17 cellular contexts compared by ENCODE assay signal in the genomic region with DNA sequence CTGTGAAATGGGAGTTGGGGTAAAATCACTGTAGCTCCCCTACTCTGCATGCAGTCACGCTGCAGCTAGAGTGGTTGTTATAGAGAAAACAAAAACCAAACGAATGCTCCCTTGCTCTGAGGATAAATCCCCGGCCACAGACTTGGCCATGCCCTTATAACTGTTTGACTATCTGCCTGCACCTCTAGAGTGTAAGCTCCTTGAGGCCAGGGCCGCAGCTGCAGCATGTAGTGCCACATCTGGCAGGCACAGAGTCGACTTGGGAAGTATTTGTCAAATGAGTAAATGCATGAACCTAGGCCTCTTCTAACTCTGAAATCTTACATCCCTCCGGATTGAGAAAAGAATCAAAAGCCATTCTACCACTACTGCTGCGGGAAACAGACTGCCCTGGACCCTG. TPM values are rescaled to one million over a fixed set of nuclear protein-coding genes. Genes with fewer than 3 reads are reported as not detected.
A peak's percentile ranks its signal among the peaks of the same experiment; 100 is the strongest.
DNase-seq lines count a peak whose midpoint lies in the region; FAIRE-seq and TF ChIP-seq lines count a peak whose summit lies in the region.
"Had no signal": no experiment of that assay in that cellular context is flagged by ENCODE, and none has a peak within 500 bp of the region (broad histone marks: within the 10 kb centered on the region; RNA-seq: fewer than 3 reads in every experiment).

No MANE protein-coding gene starts in this region.

- no peaks in the 10 kb centered on the region for H3K36me3 Mint-ChIP-seq in CD14-positive monocyte
- H3K36me3 Mint-ChIP-seq: IgD-negative memory B cell had no signal

- no peaks in the 10 kb centered on the region for H3K4me1 Mint-ChIP-seq in CD14-positive monocyte
- H3K4me1 Mint-ChIP-seq: IgD-negative memory B cell had no signal

- POLR2A ChIA-PET in RWPE1 (lab: Yijun Ruan, JAX; ENCODE audit: low non-redundant PET), result no interaction called here

- no peaks in the 10 kb centered on the region for H3K9me3 ChIP-seq in keratinocyte (ENCODE audit: control insufficient read depth, low read depth, low read length)
- H3K9me3 ChIP-seq in thyroid gland, result no peaks in the 10 kb centered on the region

- peaks cover 0 to 4% (median 0%) of the 10 kb centered on the region in 7 donors for H3K9me3 Mint-ChIP-seq in CD14-positive monocyte
- H3K9me3 Mint-ChIP-seq: CD4-positive, alpha-beta T cell; HFFc6; IgD-negative memory B cell had no signal

- H3K27me3 ChIP-seq in keratinocyte (ENCODE audit: control insufficient read depth, extremely low read depth, insufficient read depth, low read length) (no peaks in the 10 kb centered on the region), thyroid gland (no peaks in the 10 kb centered on the region)

- no peak for TF ChIP-seq CTCF in CD14-positive monocyte (IDR thresholded peaks at IDR 0.05)
- TF ChIP-seq CTCF in RWPE1 (conservative IDR thresholded peaks at IDR 0.05; ENCODE audit: low read depth), result no peak
- no peak for TF ChIP-seq CTCF in keratinocyte (optimal IDR thresholded peaks at IDR 0.05 in 1 of 3, IDR thresholded peaks at IDR 0.05 in 1 of 3, conservative IDR thresholded peaks at IDR 0.05 in 1 of 3; ENCODE audit: extremely low read depth in 1 of 3, insufficient read depth in 2 of 3, low read length in 3 of 3)
- TF ChIP-seq CTCF in thyroid gland (IDR thresholded peaks at IDR 0.05), result no peak

- peaks cover 17% of the 10 kb centered on the region for H3K4me1 ChIP-seq in keratinocyte (ENCODE audit: control insufficient read depth, extremely low read depth, insufficient read depth, low read length)
- peaks cover 6 to 56% of the 10 kb centered on the region in 2 donors for H3K4me1 ChIP-seq in thyroid gland

- H3K79me2 ChIP-seq in keratinocyte (ENCODE audit: control insufficient read depth, insufficient read depth, low read length), result no peaks in the 10 kb centered on the region

- H3K9ac ChIP-seq in keratinocyte (ENCODE audit: control insufficient read depth, extremely low read depth, insufficient read depth, low read length), result peak overlapping the region; percentile 14

- H3K27me3 Mint-ChIP-seq in CD14-positive monocyte (ENCODE audit: low read depth in 3 of 3), result peaks cover 1 to 9% (median 1%) of the 10 kb centered on the region in 3 donors

- H3K27ac ChIP-seq in RWPE1, result peak overlapping the region; percentile 87
- H3K27ac ChIP-seq in keratinocyte (ENCODE audit: control insufficient read depth, insufficient read depth, low read length), result peak overlapping the region; percentile 49
- H3K27ac ChIP-seq in thyroid gland, result peak overlapping the region; percentile 12 to 97 (median 31)
- H3K27ac ChIP-seq: PC-9, SK-N-MC had no signal

- H3K4me3 Mint-ChIP-seq in CD14-positive monocyte, result no peak overlapping the region
- H3K4me3 Mint-ChIP-seq: CD4-positive, alpha-beta T cell; IgD-negative memory B cell had no signal

- no peak for TF ChIP-seq POLR2A in thyroid gland (IDR thresholded peaks at IDR 0.05)

- DNase-seq in CD14-positive monocyte (ENCODE audit: low spot score) (peak; percentile 16), RWPE1 (ENCODE audit: low spot score) (no peak), keratinocyte (ENCODE audit: low read depth, low spot score) (no peak), thyroid gland (no peak), EL (no peak), epidermal melanocyte (ENCODE audit: insufficient read length, low spot score) (no peak), COR-L47 (lab: John Stamatoyannopoulos, UW) (no peak)
- DNase-seq: Calu3; CD4-positive, alpha-beta T cell; HFFc6; Kasumi-1; NCI-H1930; NCI-H774; PC-9; Right ventricle myocardium superior had no signal

- no peaks in the 10 kb centered on the region for H3K9me1 ChIP-seq in keratinocyte (ENCODE audit: control insufficient read depth, extremely low read depth, insufficient read depth, low read length)

- CTCF ChIA-PET in RWPE1 (lab: Yijun Ruan, JAX), result no interaction called here

- intact Hi-C loops in CD14-positive monocyte (cut with micrococcal nuclease) (no loop called here), thyroid gland (cut with DNase I) (no loop called here)

- FAIRE-seq in keratinocyte (lab: Jason Lieb, UNC), result no peak

- no peak overlapping the region for H2AFZ ChIP-seq in keratinocyte (ENCODE audit: control insufficient read depth, low read length)
- H2AFZ ChIP-seq: PC-9 had no signal

- H3K4me3 ChIP-seq in keratinocyte (ENCODE audit: control insufficient read depth in 2 of 3, extremely low read depth in 1 of 3, insufficient read depth in 2 of 3, low read depth in 1 of 3, low read length in 3 of 3) (no peak overlapping the region), thyroid gland (replicated peaks in 1 of 3) (no peak overlapping the region)
- H3K4me3 ChIP-seq: PC-9, SK-N-MC had no signal

- peak overlapping the region; percentile 15 for H3K4me2 ChIP-seq in keratinocyte (ENCODE audit: control insufficient read depth, extremely low read depth, insufficient read depth, low read depth, low read length)
- H3K4me2 ChIP-seq: PC-9 had no signal

- H3K27ac Mint-ChIP-seq in CD14-positive monocyte, result no peak overlapping the region
- H3K27ac Mint-ChIP-seq: CD4-positive, alpha-beta T cell; IgD-negative memory B cell had no signal

- H3K36me3 ChIP-seq in keratinocyte (ENCODE audit: control insufficient read depth in 2 of 2, extremely low read depth in 1 of 2, insufficient read depth in 2 of 2, low read length in 2 of 2) (no peaks in the 10 kb centered on the region), thyroid gland (no peaks in the 10 kb centered on the region)

- dilution Hi-C loops in keratinocyte (cut with MboI; ENCODE audit: extremely low pct_ligation_motif_present, low sequenced_read_pairs), result no loop called here

- no peaks in the 10 kb centered on the region for H4K20me1 ChIP-seq in keratinocyte (ENCODE audit: control insufficient read depth, extremely low read depth, insufficient read depth, low read length)

- WGBS in thyroid gland, 2 donors, result 82 to 85% methylated on average over 7 of the region's 7 CpGs

RNA-seq across cellular contexts. Expression of a gene that starts 35.9 kb away (rescaled TPM):
- polyA plus RNA-seq in CD14-positive monocyte (not detected), keratinocyte (0.66 to 2.1 TPM (median 1.5 TPM) in 3 replicates)
- not detected for polyA plus RNA-seq in keratinocyte (2011; ENCODE audit: low read depth)
- polyA plus RNA-seq in keratinocyte (2011; cell fraction: cytosol; rRNA removed), result 0.89 and 2.3 TPM in 2 replicates
- polyA plus RNA-seq in keratinocyte (2011; cell fraction: nucleus; rRNA removed), result 3.6 and 6.3 TPM in 2 replicates
- polyA plus RNA-seq in keratinocyte (2012; ENCODE audit: low replicate concordance), result 1.1 and 2.5 TPM in 2 replicates
- 1.7 to 2.9 TPM (median 1.8 TPM) in 3 replicates for polyA minus RNA-seq in keratinocyte
- polyA minus RNA-seq in keratinocyte (2011; cell fraction: cytosol; rRNA and poly(A)+ RNA removed), result 3.8 TPM
- polyA minus RNA-seq in keratinocyte (2011; cell fraction: nucleus; rRNA and poly(A)+ RNA removed), result 4.2 and 5.3 TPM in 2 replicates
- total RNA-seq in thyroid gland, result 10 to 100 TPM; 37.1 to 66.5 (median 51.1) TPM
- polyA plus RNA-seq: IgD-negative memory B cell had no signal

RNA-seq across cellular contexts. Expression of a gene that starts 58.8 kb away (rescaled TPM):
- polyA plus RNA-seq in CD14-positive monocyte, result not detected
- 11.4 to 21.2 TPM (median 16.8 TPM) in 3 replicates for polyA plus RNA-seq in keratinocyte
- 21.9 TPM for polyA plus RNA-seq in keratinocyte (2011; ENCODE audit: low read depth)
- 13.3 and 15.6 TPM in 2 replicates for polyA plus RNA-seq in keratinocyte (2011; cell fraction: cytosol; rRNA removed)
- 83.3 and 112 TPM in 2 replicates for polyA plus RNA-seq in keratinocyte (2011; cell fraction: nucleus; rRNA removed)
- polyA plus RNA-seq in keratinocyte (2012; ENCODE audit: low replicate concordance), result 33.3 and 68.3 TPM in 2 replicates
- polyA minus RNA-seq in keratinocyte, result 23.5 to 78.5 TPM (median 26.4 TPM) in 3 replicates
- 29.0 TPM for polyA minus RNA-seq in keratinocyte (2011; cell fraction: cytosol; rRNA and poly(A)+ RNA removed)
- 77.9 and 81.8 TPM in 2 replicates for polyA minus RNA-seq in keratinocyte (2011; cell fraction: nucleus; rRNA and poly(A)+ RNA removed)
- total RNA-seq in thyroid gland, result 10 to 100 TPM; 16.7 to 24.3 (median 22.0) TPM
- polyA plus RNA-seq: IgD-negative memory B cell had no signal

Comparison
In these comparisons a context has a peak if more than half of its experiments do, and no peak if none do; other contexts are left out.
1. H3K27ac ChIP-seq: peak in every context shown above with its lines; median percentile 87 in RWPE1; 49 in keratinocyte; 31 in thyroid gland.
2. RNA of a gene that starts 58.8 kb away (polyA plus RNA-seq): 11.4 to 112 TPM in keratinocyte; not detected in CD14-positive monocyte; every median in the first group is over 10 times any median in the second.